ENCODE assay signal across 10 cellular contexts in genomic region chr3:149816986-149817385, GRCh38.
A peak's percentile ranks its signal among the peaks of the same experiment; 100 is the strongest.
DNase-seq lines count a peak whose midpoint lies in the region; ATAC-seq and TF ChIP-seq lines count a peak whose summit lies in the region.
"Had no signal": no experiment of that assay in that cellular context is flagged by ENCODE, and none has a peak within 500 bp of the region (broad histone marks: within the 10 kb centered on the region; RNA-seq: fewer than 3 reads in every experiment).

No MANE protein-coding gene starts in this region.

- no peaks in the 10 kb centered on the region for H3K9me3 ChIP-seq in neutrophil

- H3K4me1 ChIP-seq in neutrophil (ENCODE audit: control insufficient read depth in 1 of 2, insufficient read depth in 1 of 2, low read depth in 1 of 2, low read length in 1 of 2): peaks cover 71 to 76% of the 10 kb centered on the region in 2 experiments

- peak overlapping the region; percentile 99 for H3K27ac ChIP-seq in neutrophil

- DNase-seq in GF-D8 (lab: John Stamatoyannopoulos, UW) (peak; percentile 56), NB4 (ENCODE audit: low read depth) (peak; percentile 73), cardiac fibroblast (ENCODE audit: low read depth in 2 of 2) (peak; percentile 71 to 92), amygdala (lab: John Stamatoyannopoulos, UW) (no peak)
- DNase-seq: activated CD4-positive, alpha-beta T cell treated with anti-CD3 and anti-CD28 coated beads for 4 hours; head of caudate nucleus had no signal

- no peak overlapping the region for H3K4me3 ChIP-seq in NB4 (ENCODE audit: low read depth, low read length)
- no peak overlapping the region for H3K4me3 ChIP-seq in cardiac fibroblast (replicated peaks in 1 of 2; ENCODE audit: low read depth in 2 of 2, low read length in 2 of 2)
- peak overlapping the region; percentile 89 to 94 for H3K4me3 ChIP-seq in neutrophil (ENCODE audit: low read depth in 1 of 2, low read length in 1 of 2)

- H3K27me3 ChIP-seq in neutrophil: no peaks in the 10 kb centered on the region

- no peak for TF ChIP-seq CTCF in NB4 (IDR thresholded peaks at IDR 0.05; ENCODE audit: low read depth, low read length)
- TF ChIP-seq CTCF in cardiac fibroblast (IDR thresholded peaks at IDR 0.05; ENCODE audit: low read depth, low read length): no peak
- no peak for TF ChIP-seq CTCF in neutrophil (IDR thresholded peaks at IDR 0.05)

- ATAC-seq in HG03457 (IDR thresholded peaks at IDR 0.05; ENCODE audit: unreplicated experiment): no peak
- no peak for ATAC-seq in HG03108 (IDR thresholded peaks at IDR 0.05; ENCODE audit: unreplicated experiment)
- no peak for ATAC-seq in HG03280 (IDR thresholded peaks at IDR 0.05; ENCODE audit: unreplicated experiment)

- no peaks in the 10 kb centered on the region for H3K36me3 ChIP-seq in neutrophil

- no peak for TF ChIP-seq POLR2A in NB4 (IDR thresholded peaks at IDR 0.05; ENCODE audit: extremely low read depth, insufficient read length)

Comparison
In these comparisons a context has a peak if more than half of its experiments do, and no peak if none do; other contexts are left out.
1. DNase-seq: peak in GF-D8 (single experiment), NB4 (single experiment) and cardiac fibroblast (2 of 2); none in amygdala (0 of 56).
2. H3K4me3 ChIP-seq: peak in neutrophil (2 of 2); none in NB4 (single experiment) and cardiac fibroblast (0 of 2).